In genomic region chr14:99522457-99522891, GRCh38 we compare ENCODE assay signal across 1 cellular context.
TF ChIP-seq lines count a peak whose summit lies in the region.

No MANE protein-coding gene starts in this region.

TF ChIP-seq in endothelial cell of umbilical vein, 7 proteins besides CTCF, POLR2A, EP300 and RAD21:
- TF ChIP-seq EZH2 (IDR thresholded peaks at IDR 0.05; ENCODE audit: borderline replicate concordance, low read depth, low read length, severe bottlenecking), result no peak
- peak; percentile 32 for TF ChIP-seq JUN (IDR thresholded peaks at IDR 0.05; ENCODE audit: borderline replicate concordance, insufficient read depth, insufficient read length, low read depth)
- peak; percentile 72 for TF ChIP-seq FOS (IDR thresholded peaks at IDR 0.05; ENCODE audit: borderline replicate concordance, insufficient read depth, low read length)
- no peak for TF ChIP-seq MAX (IDR thresholded peaks at IDR 0.05; ENCODE audit: insufficient read depth, insufficient read length)
- TF ChIP-seq POLR2AphosphoS5 (IDR thresholded peaks at IDR 0.05; ENCODE audit: insufficient read depth, low read depth, low read length), result no peak
- no peak for TF ChIP-seq GATA2 (IDR thresholded peaks at IDR 0.05; ENCODE audit: insufficient read depth, insufficient read length, low read depth, low read length)
- TF ChIP-seq MYC (IDR thresholded peaks at IDR 0.05; ENCODE audit: low read depth, low read length), result no peak
